10 cellular contexts compared by ENCODE assay signal in genomic region chr21:21688877-21689276, GRCh38.
A peak's percentile ranks its signal among the peaks of the same experiment; 100 is the strongest.
DNase-seq lines count a peak whose midpoint lies in the region; ATAC-seq and TF ChIP-seq lines count a peak whose summit lies in the region.
"Had no signal": no experiment of that assay in that cellular context is flagged by ENCODE, and none has a peak within 500 bp of the region (broad histone marks: within the 10 kb centered on the region; RNA-seq: fewer than 3 reads in every experiment).

No MANE protein-coding gene starts in this region.

- no peak overlapping the region for H3K4me3 ChIP-seq in mesendoderm (ENCODE audit: low read length)

- H3K4me2 ChIP-seq in mesendoderm (ENCODE audit: low read length) = no peak overlapping the region

- H2AK5ac ChIP-seq in mesendoderm (ENCODE audit: low read length) = no peak overlapping the region

- H3K23ac ChIP-seq in mesendoderm (ENCODE audit: low read length) = no peak overlapping the region

- H3K18ac ChIP-seq in mesendoderm (ENCODE audit: low read length) = no peak overlapping the region

- no CpG with 5 or more reads among the region's 9 CpGs for WGBS in mesendoderm (ENCODE audit: extremely low coverage, insufficient coverage, low lambda C conversion rate)

- no peak overlapping the region for H4K5ac ChIP-seq in mesendoderm (ENCODE audit: low read length)

- H3K4me1 ChIP-seq in mesendoderm (ENCODE audit: control insufficient read depth, low read depth, low read length) = no peaks in the 10 kb centered on the region

- no peaks in the 10 kb centered on the region for H3K79me1 ChIP-seq in mesendoderm (ENCODE audit: low read length)

- no peak overlapping the region for H4K8ac ChIP-seq in mesendoderm (ENCODE audit: low read depth, low read length)

- H3K36me3 ChIP-seq in mesendoderm (ENCODE audit: control insufficient read depth, insufficient read depth, low read length) = no peaks in the 10 kb centered on the region

- TF ChIP-seq CTCF in VCaP (conservative IDR thresholded peaks at IDR 0.05) = peak; percentile 85

- H3K27ac ChIP-seq in VCaP (no peak overlapping the region), mesendoderm (ENCODE audit: low read depth, low read length) (no peak overlapping the region)

- no peak overlapping the region for H2BK15ac ChIP-seq in mesendoderm (replicated peaks; ENCODE audit: low read depth)

- no peak for ATAC-seq in GM21529 (IDR thresholded peaks at IDR 0.05; ENCODE audit: unreplicated experiment)

- H3K27me3 ChIP-seq in mesendoderm (ENCODE audit: insufficient read depth, low read length, poor library complexity) = no peaks in the 10 kb centered on the region

- H2BK5ac ChIP-seq in mesendoderm (ENCODE audit: low read length) = no peak overlapping the region

- H3K56ac ChIP-seq in mesendoderm (ENCODE audit: low read length) = no peak overlapping the region

- DNase-seq in EL (peak; percentile 36), M059J (ENCODE audit: low read depth) (peak; percentile 50), mesendoderm (peak; percentile 60), HPDE6-E6E7 (ENCODE audit: extremely low spot score) (no peak), NCI-H526 treated with DMSO at 0.1 percent for 48 hours (lab: John Stamatoyannopoulos, UW) (no peak)
- DNase-seq in stimulated activated naive CD4-positive, alpha-beta T cell (lab: John Stamatoyannopoulos, UW) = no peak
- DNase-seq: NCI-H774, occipital lobe had no signal

- H3K9ac ChIP-seq in mesendoderm (ENCODE audit: low read length) = no peak overlapping the region

- H3K79me2 ChIP-seq in mesendoderm (ENCODE audit: control insufficient read depth, insufficient read depth, low read length) = no peaks in the 10 kb centered on the region

- no peak overlapping the region for H2BK120ac ChIP-seq in mesendoderm (ENCODE audit: low read depth, low read length)

- H3K4ac ChIP-seq in mesendoderm (ENCODE audit: low read depth, low read length) = no peak overlapping the region

Comparison
In these comparisons a context has a peak if more than half of its experiments do, and no peak if none do; other contexts are left out.
1. DNase-seq: peak in EL (single experiment), M059J (single experiment) and mesendoderm (single experiment); none in HPDE6-E6E7 (single experiment), NCI-H526 treated with DMSO at 0.1 percent for 48 hours (single experiment) and stimulated activated naive CD4-positive, alpha-beta T cell (0 of 6).